ENCODE assay signal across 1 cellular context in genomic region chr4:53595823-53596222, GRCh38.
TF ChIP-seq lines count a peak whose summit lies in the region.

No MANE protein-coding gene starts in this region.

TF ChIP-seq in GM23338, 12 proteins besides CTCF, POLR2A, EP300 and RAD21 (continued from another document):
- no peak for TF ChIP-seq ZNF462 (CRISPR knock-in tag; IDR thresholded peaks at IDR 0.05)
- TF ChIP-seq CREB1 (CRISPR knock-in tag; IDR thresholded peaks at IDR 0.05; ENCODE audit: low read depth), result no peak
- TF ChIP-seq ZNF114 (CRISPR knock-in tag; IDR thresholded peaks at IDR 0.05), result no peak
- no peak for TF ChIP-seq ZNF331 (CRISPR knock-in tag; IDR thresholded peaks at IDR 0.05; ENCODE audit: low read depth)
- TF ChIP-seq REST (IDR thresholded peaks at IDR 0.05; ENCODE audit: unreplicated experiment), result no peak
